Comparison of ENCODE assay signal across 1 cellular context in the genomic region with DNA sequence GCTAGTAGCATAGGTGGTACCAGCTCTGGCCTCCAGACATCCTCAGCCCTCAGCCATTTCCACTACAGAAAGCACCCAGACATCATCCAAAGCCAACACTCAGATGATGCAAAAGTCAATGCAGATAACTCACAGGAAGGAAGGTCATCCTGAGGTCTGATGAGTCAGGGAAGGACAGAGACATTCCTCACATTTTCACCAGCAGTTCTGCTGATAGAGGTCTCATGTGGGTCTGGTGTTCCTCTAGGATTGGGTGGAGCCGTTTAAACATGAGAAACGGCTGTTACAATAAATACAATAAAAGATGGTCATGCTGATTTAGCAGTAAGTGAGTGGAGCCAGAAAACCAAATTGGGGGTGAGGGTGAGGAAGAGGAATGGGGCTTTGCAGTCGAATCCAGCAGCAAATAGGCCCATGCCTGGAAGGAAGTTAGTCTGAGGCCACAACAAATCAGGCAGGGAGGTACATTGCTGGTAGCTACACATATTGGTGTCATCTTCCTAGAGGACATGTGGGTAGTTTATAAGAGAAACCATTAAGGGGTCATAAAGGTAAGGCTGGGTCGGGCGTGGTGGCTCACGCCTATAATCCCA.
TF ChIP-seq lines count a peak whose summit lies in the region.

No MANE protein-coding gene starts in this region.

TF ChIP-seq in GM23338, 12 proteins besides CTCF, POLR2A, EP300 and RAD21 (continued from another document):
- TF ChIP-seq, protein P1, sequence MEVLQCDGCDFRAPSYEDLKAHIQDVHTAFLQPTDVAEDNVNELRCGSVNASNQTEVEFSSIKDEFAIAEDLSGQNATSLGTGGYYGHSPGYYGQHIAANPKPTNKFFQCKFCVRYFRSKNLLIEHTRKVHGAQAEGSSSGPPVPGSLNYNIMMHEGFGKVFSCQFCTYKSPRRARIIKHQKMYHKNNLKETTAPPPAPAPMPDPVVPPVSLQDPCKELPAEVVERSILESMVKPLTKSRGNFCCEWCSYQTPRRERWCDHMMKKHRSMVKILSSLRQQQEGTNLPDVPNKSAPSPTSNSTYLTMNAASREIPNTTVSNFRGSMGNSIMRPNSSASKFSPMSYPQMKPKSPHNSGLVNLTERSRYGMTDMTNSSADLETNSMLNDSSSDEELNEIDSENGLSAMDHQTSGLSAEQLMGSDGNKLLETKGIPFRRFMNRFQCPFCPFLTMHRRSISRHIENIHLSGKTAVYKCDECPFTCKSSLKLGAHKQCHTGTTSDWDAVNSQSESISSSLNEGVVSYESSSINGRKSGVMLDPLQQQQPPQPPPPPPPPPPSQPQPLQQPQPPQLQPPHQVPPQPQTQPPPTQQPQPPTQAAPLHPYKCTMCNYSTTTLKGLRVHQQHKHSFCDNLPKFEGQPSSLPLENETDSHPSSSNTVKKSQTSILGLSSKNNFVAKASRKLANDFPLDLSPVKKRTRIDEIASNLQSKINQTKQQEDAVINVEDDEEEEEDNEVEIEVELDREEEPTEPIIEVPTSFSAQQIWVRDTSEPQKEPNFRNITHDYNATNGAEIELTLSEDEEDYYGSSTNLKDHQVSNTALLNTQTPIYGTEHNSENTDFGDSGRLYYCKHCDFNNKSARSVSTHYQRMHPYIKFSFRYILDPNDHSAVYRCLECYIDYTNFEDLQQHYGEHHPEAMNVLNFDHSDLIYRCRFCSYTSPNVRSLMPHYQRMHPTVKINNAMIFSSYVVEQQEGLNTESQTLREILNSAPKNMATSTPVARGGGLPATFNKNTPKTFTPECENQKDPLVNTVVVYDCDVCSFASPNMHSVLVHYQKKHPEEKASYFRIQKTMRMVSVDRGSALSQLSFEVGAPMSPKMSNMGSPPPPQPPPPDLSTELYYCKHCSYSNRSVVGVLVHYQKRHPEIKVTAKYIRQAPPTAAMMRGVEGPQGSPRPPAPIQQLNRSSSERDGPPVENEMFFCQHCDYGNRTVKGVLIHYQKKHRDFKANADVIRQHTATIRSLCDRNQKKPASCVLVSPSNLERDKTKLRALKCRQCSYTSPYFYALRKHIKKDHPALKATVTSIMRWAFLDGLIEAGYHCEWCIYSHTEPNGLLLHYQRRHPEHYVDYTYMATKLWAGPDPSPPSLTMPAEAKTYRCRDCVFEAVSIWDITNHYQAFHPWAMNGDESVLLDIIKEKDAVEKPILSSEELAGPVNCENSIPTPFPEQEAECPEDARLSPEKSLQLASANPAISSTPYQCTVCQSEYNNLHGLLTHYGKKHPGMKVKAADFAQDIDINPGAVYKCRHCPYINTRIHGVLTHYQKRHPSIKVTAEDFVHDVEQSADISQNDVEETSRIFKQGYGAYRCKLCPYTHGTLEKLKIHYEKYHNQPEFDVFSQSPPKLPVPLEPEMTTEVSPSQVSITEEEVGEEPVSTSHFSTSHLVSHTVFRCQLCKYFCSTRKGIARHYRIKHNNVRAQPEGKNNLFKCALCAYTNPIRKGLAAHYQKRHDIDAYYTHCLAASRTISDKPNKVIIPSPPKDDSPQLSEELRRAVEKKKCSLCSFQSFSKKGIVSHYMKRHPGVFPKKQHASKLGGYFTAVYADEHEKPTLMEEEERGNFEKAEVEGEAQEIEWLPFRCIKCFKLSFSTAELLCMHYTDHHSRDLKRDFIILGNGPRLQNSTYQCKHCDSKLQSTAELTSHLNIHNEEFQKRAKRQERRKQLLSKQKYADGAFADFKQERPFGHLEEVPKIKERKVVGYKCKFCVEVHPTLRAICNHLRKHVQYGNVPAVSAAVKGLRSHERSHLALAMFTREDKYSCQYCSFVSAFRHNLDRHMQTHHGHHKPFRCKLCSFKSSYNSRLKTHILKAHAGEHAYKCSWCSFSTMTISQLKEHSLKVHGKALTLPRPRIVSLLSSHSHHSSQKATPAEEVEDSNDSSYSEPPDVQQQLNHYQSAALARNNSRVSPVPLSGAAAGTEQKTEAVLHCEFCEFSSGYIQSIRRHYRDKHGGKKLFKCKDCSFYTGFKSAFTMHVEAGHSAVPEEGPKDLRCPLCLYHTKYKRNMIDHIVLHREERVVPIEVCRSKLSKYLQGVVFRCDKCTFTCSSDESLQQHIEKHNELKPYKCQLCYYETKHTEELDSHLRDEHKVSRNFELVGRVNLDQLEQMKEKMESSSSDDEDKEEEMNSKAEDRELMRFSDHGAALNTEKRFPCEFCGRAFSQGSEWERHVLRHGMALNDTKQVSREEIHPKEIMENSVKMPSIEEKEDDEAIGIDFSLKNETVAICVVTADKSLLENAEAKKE (CRISPR knock-in tag; IDR thresholded peaks at IDR 0.05): no peak
- TF ChIP-seq, protein P2, sequence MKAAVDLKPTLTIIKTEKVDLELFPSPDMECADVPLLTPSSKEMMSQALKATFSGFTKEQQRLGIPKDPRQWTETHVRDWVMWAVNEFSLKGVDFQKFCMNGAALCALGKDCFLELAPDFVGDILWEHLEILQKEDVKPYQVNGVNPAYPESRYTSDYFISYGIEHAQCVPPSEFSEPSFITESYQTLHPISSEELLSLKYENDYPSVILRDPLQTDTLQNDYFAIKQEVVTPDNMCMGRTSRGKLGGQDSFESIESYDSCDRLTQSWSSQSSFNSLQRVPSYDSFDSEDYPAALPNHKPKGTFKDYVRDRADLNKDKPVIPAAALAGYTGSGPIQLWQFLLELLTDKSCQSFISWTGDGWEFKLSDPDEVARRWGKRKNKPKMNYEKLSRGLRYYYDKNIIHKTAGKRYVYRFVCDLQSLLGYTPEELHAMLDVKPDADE (IDR thresholded peaks at IDR 0.05): no peak
- TF ChIP-seq CREB1 (CRISPR knock-in tag; IDR thresholded peaks at IDR 0.05; ENCODE audit: low read depth): no peak
- TF ChIP-seq EZH2phosphoT487 (IDR thresholded peaks at IDR 0.05; ENCODE audit: unreplicated experiment): no peak
- no peak for TF ChIP-seq NANOG (IDR thresholded peaks at IDR 0.05; ENCODE audit: borderline replicate concordance)
- TF ChIP-seq STAT1 (IDR thresholded peaks at IDR 0.05; ENCODE audit: unreplicated experiment): no peak
- TF ChIP-seq ZNF114 (CRISPR knock-in tag; IDR thresholded peaks at IDR 0.05): no peak
- TF ChIP-seq POLR2AphosphoS5 (IDR thresholded peaks at IDR 0.05; ENCODE audit: low read depth): no peak
- TF ChIP-seq ZNF331 (CRISPR knock-in tag; IDR thresholded peaks at IDR 0.05; ENCODE audit: low read depth): no peak
- no peak for TF ChIP-seq EZH2 (IDR thresholded peaks at IDR 0.05; ENCODE audit: low read depth, unreplicated experiment)
